Comparison of ENCODE assay signal across 25 cellular contexts in the genomic region with DNA sequence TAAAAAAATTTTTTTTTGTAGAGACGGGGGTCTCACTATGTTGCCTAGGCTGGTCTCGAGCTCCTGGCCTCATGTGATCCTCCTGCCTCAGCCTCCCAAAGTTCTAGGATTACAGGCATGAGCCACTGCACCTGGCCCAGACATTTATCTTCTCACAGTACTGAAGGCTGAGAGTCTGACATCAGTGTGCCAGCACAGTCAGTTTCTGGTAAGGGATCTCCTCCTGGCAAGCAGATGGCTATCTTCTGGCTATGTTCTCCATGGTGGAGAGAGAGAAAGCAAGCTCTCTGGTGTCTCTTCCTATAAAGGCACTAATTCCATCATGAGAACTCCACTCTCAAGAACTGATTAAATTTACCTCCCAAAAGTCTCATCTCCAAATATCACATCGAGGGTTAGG. TPM values are rescaled to one million over a fixed set of nuclear protein-coding genes. Genes with fewer than 3 reads are reported as not detected.
"Had no signal": no experiment of that assay in that cellular context is flagged by ENCODE, and none has a peak within 500 bp of the region (broad histone marks: within the 10 kb centered on the region; RNA-seq: fewer than 3 reads in every experiment).

No MANE protein-coding gene starts in this region.

- H3K27me3 ChIP-seq: body of pancreas, gastrocnemius medialis, heart right ventricle, spleen, tibial artery, uterus had no signal

- H3K27ac ChIP-seq: body of pancreas, gastrocnemius medialis, heart right ventricle, left ventricle myocardium inferior, psoas muscle, spleen, tibial artery, uterus had no signal

- H3K4me3 ChIP-seq: body of pancreas, gastrocnemius medialis, heart right ventricle, left ventricle myocardium inferior, psoas muscle, spleen, tibial artery, uterus had no signal

- DNase-seq: activated CD4-positive, alpha-beta memory T cell treated with anti-CD3 and anti-CD28 coated beads for 36 hours; activated effector memory CD4-positive, alpha-beta T cell treated with anti-CD3 and anti-CD28 coated beads, Interleukin-2, amount 50 U/mL, for 16 hours; activated T-cell treated with anti-CD3 and anti-CD28 coated beads, Interleukin-2, amount 50 U/mL, for 4 hours; amniotic stem cell; body of pancreas; central memory CD4-positive, alpha-beta T cell; cortex of kidney; effector CD8-positive, alpha-beta T cell; gastrocnemius medialis; heart right ventricle; kidney; left ventricle myocardium inferior; mesenchymal stem cell; nephron progenitor cell; psoas muscle; spleen; stimulated activated CD4-positive, alpha-beta T cell treated with anti-CD3 and anti-CD28 coated beads, Interleukin-1b, Interleukin-23, amount 100 ng/mL, for 48 hours; tibial artery; uterus had no signal

- H3K9me3 ChIP-seq: body of pancreas, gastrocnemius medialis, uterus had no signal

- H3K4me3 Mint-ChIP-seq: activated CD4-positive, alpha-beta memory T cell treated with anti-CD3 and anti-CD28 coated beads for 36 hours; activated T-cell treated with anti-CD3 and anti-CD28 coated beads, Interleukin-2, amount 50 U/mL, for 4 hours; nephron progenitor cell; stimulated activated memory B cell treated with anti-CD40 and anti-IgM and Interleukin-4, amounts not matched to agents 10 μg/mL and 1 μg/mL and 100 μg/mL, for 72 hours had no signal

- H3K4me1 Mint-ChIP-seq: nephron progenitor cell; stimulated activated memory B cell treated with anti-CD40 and anti-IgM and Interleukin-4, amounts not matched to agents 10 μg/mL and 1 μg/mL and 100 μg/mL, for 72 hours had no signal

- H3K4me1 ChIP-seq: body of pancreas, gastrocnemius medialis, heart right ventricle, left ventricle myocardium inferior, psoas muscle, spleen, tibial artery, uterus had no signal

- H3K27ac Mint-ChIP-seq: activated CD4-positive, alpha-beta memory T cell treated with anti-CD3 and anti-CD28 coated beads for 36 hours; activated naive CD4-positive, alpha-beta T cell treated with anti-CD3 and anti-CD28 coated beads, Interleukin-2, amount 50 U/mL, for 72 hours; nephron progenitor cell; stimulated activated memory B cell treated with anti-CD40 and anti-IgM and Interleukin-4, amounts not matched to agents 10 μg/mL and 1 μg/mL and 100 μg/mL, for 72 hours had no signal

- H3K36me3 ChIP-seq: gastrocnemius medialis, heart right ventricle, left ventricle myocardium inferior, spleen, tibial artery, uterus had no signal

- ATAC-seq: activated CD4-positive, CD25-positive, alpha-beta regulatory T cell treated with anti-CD3 and anti-CD28 coated beads, Interleukin-2, amount 50 U/mL, for 24 hours; activated naive CD4-positive, alpha-beta T cell treated with anti-CD3 and anti-CD28 coated beads, Interleukin-2, amount 50 U/mL, for 72 hours; activated T-cell treated with anti-CD3 and anti-CD28 coated beads, Interleukin-2, amount 50 U/mL, for 4 hours; body of pancreas; gastrocnemius medialis; heart right ventricle; sciatic nerve; stimulated activated memory B cell treated with anti-CD40 and anti-IgM and Interleukin-4, amounts not matched to agents 10 μg/mL and 1 μg/mL and 100 μg/mL, for 72 hours had no signal

RNA-seq across cellular contexts. Expression of a gene that starts 57.8 kb away (rescaled TPM):
- total RNA-seq: activated CD4-positive, alpha-beta memory T cell treated with anti-CD3 and anti-CD28 coated beads for 36 hours; activated naive CD4-positive, alpha-beta T cell treated with anti-CD3 and anti-CD28 coated beads, Interleukin-2, amount 50 U/mL, for 72 hours; activated T-cell treated with anti-CD3 and anti-CD28 coated beads, Interleukin-2, amount 50 U/mL, for 4 hours; body of pancreas; fibroblast of lung; gastrocnemius medialis; heart right ventricle; kidney; left ventricle myocardium inferior; omental fat pad; psoas muscle; sciatic nerve; spleen; uterus had no signal
- polyA plus RNA-seq: fibroblast of lung, heart right ventricle, psoas muscle, spleen had no signal
